8 cellular contexts compared by ENCODE assay signal in genomic region chr20:32033721-32034120, GRCh38. TPM values are rescaled to one million over a fixed set of nuclear protein-coding genes. Genes with fewer than 3 reads are reported as not detected.
"Had no signal": no experiment of that assay in that cellular context is flagged by ENCODE, and none has a peak within 500 bp of the region (broad histone marks: within the 10 kb centered on the region; RNA-seq: fewer than 3 reads in every experiment).

No MANE protein-coding gene starts in this region.

RNA-seq across cellular contexts. Expression of gene HCK, which starts 18.3 kb away (rescaled TPM):
- total RNA-seq: mammary epithelial cell, neural crest cell, progenitor cell of endocrine pancreas, pulmonary artery endothelial cell, renal cortical epithelial cell had no signal
- polyA plus RNA-seq: mammary epithelial cell had no signal

RNA-seq across cellular contexts. Expression of gene CCM2L, which starts 23.5 kb away (rescaled TPM):
- total RNA-seq: kidney epithelial cell; mammary epithelial cell; naive thymus-derived CD8-positive, alpha-beta T cell; renal cortical epithelial cell; smooth muscle cell had no signal
- polyA plus RNA-seq: mammary epithelial cell; naive thymus-derived CD8-positive, alpha-beta T cell had no signal
